10 cellular contexts compared by ENCODE assay signal in the genomic region with DNA sequence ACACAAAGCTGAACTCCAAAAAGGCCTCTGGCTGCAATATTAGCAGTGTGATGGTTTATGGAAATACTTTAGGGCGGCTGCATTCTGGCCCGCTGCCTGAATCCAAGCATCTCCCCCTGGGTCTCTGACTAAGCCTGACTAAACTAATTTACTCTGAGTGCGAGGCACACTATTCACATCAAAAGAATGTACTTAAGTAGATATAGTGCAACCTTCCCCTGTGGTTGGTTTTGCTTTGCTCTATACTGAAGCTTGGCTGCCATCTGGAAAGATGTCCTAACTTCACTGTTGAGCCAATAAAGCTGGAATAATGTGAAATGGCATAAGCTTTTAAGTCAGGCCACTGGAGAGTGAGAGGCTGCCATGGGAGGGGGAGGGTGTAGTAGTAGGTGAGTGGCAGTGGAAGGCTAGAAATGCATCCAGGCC.
DNase-seq lines count a peak whose midpoint lies in the region; ATAC-seq and TF ChIP-seq lines count a peak whose summit lies in the region.
"Had no signal": no experiment of that assay in that cellular context is flagged by ENCODE, and none has a peak within 500 bp of the region (broad histone marks: within the 10 kb centered on the region; RNA-seq: fewer than 3 reads in every experiment).

No MANE protein-coding gene starts in this region.

- no peak overlapping the region for H3K4me3 ChIP-seq in AG09309 (ENCODE audit: control insufficient read depth, low read depth, low read length)
- no peak overlapping the region for H3K4me3 ChIP-seq in epithelial cell of esophagus (ENCODE audit: low read length)

- ATAC-seq in HG03520 (IDR thresholded peaks at IDR 0.05; ENCODE audit: unreplicated experiment) = no peak
- ATAC-seq in GM21723 (IDR thresholded peaks at IDR 0.05; ENCODE audit: unreplicated experiment) = no peak
- ATAC-seq: left colon had no signal

- no peak for TF ChIP-seq POLR2A in erythroblast (IDR thresholded peaks at IDR 0.05; ENCODE audit: low read length)

- no peak for TF ChIP-seq CTCF in AG09309 (IDR thresholded peaks at IDR 0.05; ENCODE audit: control insufficient read depth, insufficient read depth, low read depth, low read length, missing control alignments)
- TF ChIP-seq CTCF in epithelial cell of esophagus (IDR thresholded peaks at IDR 0.05; ENCODE audit: insufficient read depth, low read depth, low read length, missing control alignments) = no peak

- DNase-seq in AG09309 (ENCODE audit: low read depth) = peak; percentile 100
- DNase-seq in NCI-H446 treated with DMSO at 0.1 percent for 48 hours (lab: John Stamatoyannopoulos, UW) = peak; percentile 90
- DNase-seq in epithelial cell of esophagus (ENCODE audit: low read depth) = peak; percentile 96
- peak; percentile 99 for DNase-seq in non-pigmented ciliary epithelial cell (ENCODE audit: low read depth)
- no peak for DNase-seq in stimulated activated CD8-positive, alpha-beta memory T cell treated with anti-CD3 and anti-CD28 coated beads, Interleukin-4, amount 100 ng/mL, for 48 hours
- no peak for DNase-seq in erythroblast (lab: John Stamatoyannopoulos, UW)
- DNase-seq: left colon; stimulated activated CD4-positive, alpha-beta T cell treated with anti-CD3 and anti-CD28 coated beads, Interleukin-4, amount 100 ng/mL, for 4 hours had no signal

Comparison
In these comparisons a context has a peak if more than half of its experiments do, and no peak if none do; other contexts are left out.
1. DNase-seq: peak in AG09309 (single experiment), NCI-H446 treated with DMSO at 0.1 percent for 48 hours (single experiment), epithelial cell of esophagus (single experiment) and non-pigmented ciliary epithelial cell (single experiment); none in stimulated activated CD8-positive, alpha-beta memory T cell treated with anti-CD3 and anti-CD28 coated beads, Interleukin-4, amount 100 ng/mL, for 48 hours (single experiment) and erythroblast (0 of 2).